In the genomic region with DNA sequence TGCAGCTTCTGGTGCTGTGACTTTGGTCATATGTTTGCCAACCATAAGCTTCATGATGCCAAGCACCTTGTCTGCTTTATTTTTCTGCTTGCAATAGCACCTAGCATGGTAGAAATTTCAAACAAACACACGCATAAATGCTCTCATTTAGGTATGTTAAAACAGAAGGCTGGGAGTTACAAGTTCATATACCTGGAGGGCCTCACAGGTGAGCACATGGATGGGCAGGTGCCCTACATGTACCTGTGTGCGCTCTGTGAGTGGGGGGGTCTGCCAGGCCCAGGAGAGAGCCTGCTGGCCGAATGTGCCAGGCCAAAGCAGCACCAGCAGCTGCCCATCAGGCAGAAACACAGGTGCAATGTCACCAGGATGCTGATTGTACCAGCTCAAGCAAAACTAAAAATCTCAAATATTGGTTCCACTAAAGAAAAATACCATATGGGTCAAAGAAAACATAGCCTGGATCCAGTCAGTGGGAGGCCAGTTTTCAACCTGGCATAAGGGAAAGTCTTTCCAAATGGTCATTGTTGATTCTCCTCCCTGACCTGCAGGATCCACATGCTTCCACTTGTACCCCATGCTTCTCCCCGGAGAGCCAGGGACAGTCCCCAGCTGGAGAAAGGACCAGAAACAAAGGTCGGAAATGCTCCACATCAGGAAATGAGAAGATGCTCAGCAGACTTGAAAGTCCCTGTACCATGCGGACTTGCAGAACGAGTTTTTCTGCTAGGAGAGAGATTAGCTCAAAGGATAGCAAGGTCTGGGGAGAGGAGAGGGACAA, we compare ENCODE assay signal across 21 cellular contexts. TPM values are rescaled to one million over a fixed set of nuclear protein-coding genes. Genes with fewer than 3 reads are reported as not detected.
DNase-seq lines count a peak whose midpoint lies in the region; ATAC-seq and TF ChIP-seq lines count a peak whose summit lies in the region.
"Had no signal": no experiment of that assay in that cellular context is flagged by ENCODE, and none has a peak within 500 bp of the region (broad histone marks: within the 10 kb centered on the region; RNA-seq: fewer than 3 reads in every experiment).

No MANE protein-coding gene starts in this region.

- H3K79me2 ChIP-seq in trophoblast cell (ENCODE audit: control insufficient read depth, insufficient read depth, low read length, poor library complexity), result no peaks in the 10 kb centered on the region

- intact Hi-C loops in colonic mucosa (cut with DNase I), result no loop called here

- in situ Hi-C loops in G401 (cut with HindIII; ENCODE audit: low sequenced_read_pairs), result no loop called here

- peaks cover 2% of the 10 kb centered on the region for H3K79me1 ChIP-seq in trophoblast cell (ENCODE audit: low read length)

- H3K27ac ChIP-seq in colonic mucosa, result no peak overlapping the region
- no peak overlapping the region for H3K27ac ChIP-seq in trophoblast cell (ENCODE audit: low read depth, low read length)
- H3K27ac ChIP-seq: lower lobe of right lung had no signal

- TF ChIP-seq CTCF in colonic mucosa (IDR thresholded peaks at IDR 0.05), result no peak
- no peak for TF ChIP-seq CTCF in BE2C (IDR thresholded peaks at IDR 0.05; ENCODE audit: low read depth, low read length)

- no peak overlapping the region for H3K14ac ChIP-seq in trophoblast cell (ENCODE audit: low read length)

- H2AK5ac ChIP-seq in trophoblast cell (ENCODE audit: low read length), result peak overlapping the region; percentile 60

- H4K12ac ChIP-seq in trophoblast cell (ENCODE audit: low read depth, low read length), result no peak overlapping the region

- peak overlapping the region; percentile 70 for H4K91ac ChIP-seq in trophoblast cell (ENCODE audit: low read depth, low read length)

- ATAC-seq in HG03378 (IDR thresholded peaks at IDR 0.05; ENCODE audit: unreplicated experiment), result no peak
- no peak for ATAC-seq in HG03571 (IDR thresholded peaks at IDR 0.05; ENCODE audit: unreplicated experiment)
- ATAC-seq: activated T-cell treated with anti-CD3 and anti-CD28 coated beads, Interleukin-2, amount 50 U/mL, for 4 hours; lower lobe of right lung had no signal

- H3K4me2 ChIP-seq in trophoblast cell (ENCODE audit: low read length), result no peak overlapping the region

- H3K9ac ChIP-seq in colonic mucosa (ENCODE audit: low read depth in 2 of 2, low read length in 2 of 2) (no peak overlapping the region), trophoblast cell (ENCODE audit: low read length) (no peak overlapping the region)

- no peak overlapping the region for H2AFZ ChIP-seq in trophoblast cell (ENCODE audit: insufficient read depth, low read length, poor library complexity)

- H4K8ac ChIP-seq in trophoblast cell (ENCODE audit: low read depth, low read length), result no peak overlapping the region

- no CpG with 5 or more reads among the region's 7 CpGs for WGBS in trophoblast cell (ENCODE audit: extremely low coverage, insufficient coverage, insufficient read length)

- H3K4me1 ChIP-seq in colonic mucosa, result peaks cover 3% of the 10 kb centered on the region
- peaks cover 7 to 9% of the 10 kb centered on the region in 2 experiments for H3K4me1 ChIP-seq in trophoblast cell (ENCODE audit: control insufficient read depth in 1 of 2, insufficient read depth in 2 of 2, low read length in 2 of 2)
- peaks cover 6% of the 10 kb centered on the region for H3K4me1 ChIP-seq in BE2C
- H3K4me1 ChIP-seq: lower lobe of right lung had no signal

- peak overlapping the region; percentile 36 for H2BK120ac ChIP-seq in trophoblast cell (ENCODE audit: insufficient read depth, low read length, poor library complexity)

- H3K36me3 ChIP-seq in colonic mucosa (no peaks in the 10 kb centered on the region), trophoblast cell (ENCODE audit: control insufficient read depth in 1 of 2, insufficient read depth in 2 of 2, low read length in 2 of 2) (no peaks in the 10 kb centered on the region), BE2C (no peaks in the 10 kb centered on the region)
- H3K36me3 ChIP-seq: lower lobe of right lung had no signal

- no peak overlapping the region for H3K23ac ChIP-seq in trophoblast cell (ENCODE audit: low read length)

- H3K18ac ChIP-seq in trophoblast cell (ENCODE audit: low read length), result no peak overlapping the region

- no peak overlapping the region for H3K4ac ChIP-seq in trophoblast cell (ENCODE audit: low read depth, low read length)

- H3K9me3 ChIP-seq in colonic mucosa (no peaks in the 10 kb centered on the region), trophoblast cell (ENCODE audit: insufficient read depth, low read depth, low read length) (no peaks in the 10 kb centered on the region), BE2C (no peaks in the 10 kb centered on the region)
- H3K9me3 ChIP-seq: lower lobe of right lung had no signal

- DNase-seq in G401 (ENCODE audit: low spot score) (peak; percentile 72), LoVo (ENCODE audit: low spot score) (peak; percentile 38), colonic mucosa (peak; percentile 38), trophoblast cell (peak; percentile 24 to 76), GDM1 (lab: John Stamatoyannopoulos, UW) (no peak), BE2C (no peak)
- DNase-seq: activated T-cell treated with anti-CD3 and anti-CD28 coated beads, Interleukin-2, amount 50 U/mL, for 4 hours; CD4-positive, CD25-positive, alpha-beta regulatory T cell; DMS 273 treated with DMSO at 0.1 percent for 48 hours; erythroblast; kidney; lower lobe of right lung; NCI-H1436; NCI-H2171 treated with DMSO at 0.1 percent for 48 hours; NCI-H774; SHP77; stimulated activated CD4-positive, alpha-beta T cell treated with anti-CD3 and anti-CD28 coated beads, Interleukin-1b, Interleukin-23, amount 100 ng/mL, for 48 hours had no signal

- H3K27me3 ChIP-seq in colonic mucosa (no peaks in the 10 kb centered on the region), trophoblast cell (ENCODE audit: insufficient read depth, low read length) (no peaks in the 10 kb centered on the region), BE2C (no peaks in the 10 kb centered on the region)

- H2BK5ac ChIP-seq in trophoblast cell (ENCODE audit: low read depth, low read length, poor library complexity), result no peak overlapping the region

- H3K4me3 ChIP-seq in colonic mucosa, result no peak overlapping the region
- no peak overlapping the region for H3K4me3 ChIP-seq in trophoblast cell (ENCODE audit: low read depth, low read length)
- no peak overlapping the region for H3K4me3 ChIP-seq in BE2C (ENCODE audit: low read depth, low read length)
- H3K4me3 ChIP-seq: lower lobe of right lung had no signal

- H2BK12ac ChIP-seq in trophoblast cell (ENCODE audit: low read length), result peak overlapping the region; percentile 51

RNA-seq across cellular contexts. Expression of gene PFDN4, which starts 7.2 kb away (rescaled TPM):
- 182 and 257 TPM in 2 replicates for total RNA-seq in G401 (2014; rRNA removed; shearing (Covaris generic))
- total RNA-seq in colonic mucosa, result 10 to 100 TPM; 18.7 to 19.0 TPM
- polyA plus RNA-seq in trophoblast cell (2013), result 157 and 160 TPM in 2 replicates
- 52.2 TPM for polyA plus RNA-seq in BE2C (2012; ENCODE audit: insufficient read depth, insufficient read length, low read depth)

RNA-seq across cellular contexts. Expression of gene CYP24A1, which starts 26.9 kb away (rescaled TPM):
- total RNA-seq in G401 (2014; rRNA removed; shearing (Covaris generic)), result 0.27 TPM in 1 of 2 replicates, not detected in the other
- under 1 TPM; 0.07 to 0.08 TPM for total RNA-seq in colonic mucosa
- polyA plus RNA-seq in trophoblast cell (2013), result 4.6 and 4.7 TPM in 2 replicates
- polyA plus RNA-seq in BE2C (2012; ENCODE audit: insufficient read depth, insufficient read length, low read depth), result not detected
- total RNA-seq: activated T-cell treated with anti-CD3 and anti-CD28 coated beads, Interleukin-2, amount 50 U/mL, for 4 hours; pulmonary artery endothelial cell; temporal lobe had no signal

Comparison
In these comparisons a context has a peak if more than half of its experiments do, and no peak if none do; other contexts are left out.
1. DNase-seq: peak in G401 (single experiment), LoVo (single experiment), colonic mucosa (single experiment) and trophoblast cell (2 of 2); none in GDM1 (single experiment) and BE2C (single experiment).